ENCODE assay signal across 18 cellular contexts in genomic region chr16:85627102-85627834, GRCh38. TPM values are rescaled to one million over a fixed set of nuclear protein-coding genes. Genes with fewer than 3 reads are reported as not detected.
A peak's percentile ranks its signal among the peaks of the same experiment; 100 is the strongest.
DNase-seq lines count a peak whose midpoint lies in the region; ATAC-seq, FAIRE-seq and TF ChIP-seq lines count a peak whose summit lies in the region.
"Had no signal": no experiment of that assay in that cellular context is flagged by ENCODE, and none has a peak within 500 bp of the region (broad histone marks: within the 10 kb centered on the region; RNA-seq: fewer than 3 reads in every experiment).

No MANE protein-coding gene starts in this region.

- no peak overlapping the region for H2BK20ac ChIP-seq in H1 (ENCODE audit: low read length)

- H2BK5ac ChIP-seq in H1 (ENCODE audit: low read depth, low read length), result no peak overlapping the region

- H3K27me3 Mint-ChIP-seq in neural progenitor cell (ENCODE audit: insufficient read depth, low read depth), result peaks cover 16% of the 10 kb centered on the region
- H3K27me3 Mint-ChIP-seq: naive B cell; stimulated activated memory B cell treated with anti-CD40 and anti-IgM and Interleukin-4, amounts not matched to agents 10 μg/mL and 1 μg/mL and 100 μg/mL, for 72 hours had no signal

- no peak overlapping the region for H3K4ac ChIP-seq in H1 (replicated peaks; ENCODE audit: insufficient read length, low read depth, low read length)

- no peak overlapping the region for H3K56ac ChIP-seq in H1 (replicated peaks; ENCODE audit: insufficient read length, low read depth, low read length)

- peaks cover 0 to 21% (median 12%) of the 10 kb centered on the region in 4 experiments; a peak in 6 of 7 replicates for H3K4me1 ChIP-seq in H1 (replicated peaks in 1 of 4; ENCODE audit: control insufficient read depth in 3 of 4, insufficient read depth in 4 of 4, low read length in 3 of 4)
- H3K4me1 ChIP-seq in neural progenitor cell, result peaks cover 27% of the 10 kb centered on the region

- H4K5ac ChIP-seq in H1 (ENCODE audit: insufficient read length, low read depth, low read length), result no peak overlapping the region

- H3K4me3 Mint-ChIP-seq in neural progenitor cell, result peak overlapping the region; percentile 63
- H3K4me3 Mint-ChIP-seq: activated naive CD4-positive, alpha-beta T cell treated with anti-CD3 and anti-CD28 coated beads for 36 hours; stimulated activated memory B cell treated with anti-CD40 and anti-IgM and Interleukin-4, amounts not matched to agents 10 μg/mL and 1 μg/mL and 100 μg/mL, for 72 hours had no signal

- no peaks in the 10 kb centered on the region for H3K23me2 ChIP-seq in H1 (ENCODE audit: low read depth, low read length)

- no peak for TF ChIP-seq CTCF in H1 (IDR thresholded peaks at IDR 0.05; ENCODE audit: control extremely low read depth in 1 of 3, insufficient read depth in 1 of 3, low read depth in 1 of 3, low read length in 3 of 3)
- TF ChIP-seq CTCF in neural progenitor cell (IDR thresholded peaks at IDR 0.05), result no peak

- H3K36me3 ChIP-seq in H7 (replicated peaks; ENCODE audit: control insufficient read depth, insufficient read depth, low read length) (no peaks in the 10 kb centered on the region; the same call in 1 of the 2 replicates), H1 (ENCODE audit: control insufficient read depth in 2 of 4, insufficient read depth in 4 of 4, low read length in 3 of 4) (peaks cover 0 to 6% (median 2%) of the 10 kb centered on the region in 4 experiments; a peak in 3 of 8 replicates), neural progenitor cell (no peaks in the 10 kb centered on the region)
- H3K36me3 ChIP-seq: transverse colon had no signal

- H3K4me3 ChIP-seq in H7 (ENCODE audit: insufficient read depth, low read depth, low read length) (no peak overlapping the region), H1 (ENCODE audit: extremely low read depth in 1 of 4, insufficient read depth in 2 of 4, low read depth in 3 of 4, low read length in 4 of 4) (no peak overlapping the region), neural progenitor cell (no peak overlapping the region)
- H3K4me3 ChIP-seq: dorsolateral prefrontal cortex, transverse colon had no signal

- peaks cover 8% of the 10 kb centered on the region for H3K9me3 Mint-ChIP-seq in neural progenitor cell
- H3K9me3 Mint-ChIP-seq: stimulated activated memory B cell treated with anti-CD40 and anti-IgM and Interleukin-4, amounts not matched to agents 10 μg/mL and 1 μg/mL and 100 μg/mL, for 72 hours had no signal

- peak overlapping the region; percentile 32; the same call in 1 of the 2 replicates for H3K18ac ChIP-seq in H1 (ENCODE audit: extremely low read depth, low read length)

- H4K20me1 ChIP-seq in H1 (replicated peaks in 1 of 2; ENCODE audit: control insufficient read depth in 1 of 2, insufficient read depth in 2 of 2, low read length in 2 of 2) (peaks cover 69 to 72% of the 10 kb centered on the region in 2 experiments), neural progenitor cell (ENCODE audit: low read depth) (peaks cover 55% of the 10 kb centered on the region)

- no peak overlapping the region for H2BK120ac ChIP-seq in H1 (replicated peaks; ENCODE audit: low read depth, low read length)

- POLR2A ChIA-PET in H1 (lab: Charles Lee; ENCODE audit: partially characterized antibody), result interaction anchor here (1.1 to 3.7 kb wide), 3 partner anchors 9 to 17 kb away, joined by 3 to 19 read pairs (median 3); no protein-coding TSS in a partner anchor

- TF ChIP-seq POLR2A in H1 (IDR thresholded peaks at IDR 0.05; ENCODE audit: control extremely low read depth in 1 of 2, low read depth in 2 of 2, low read length in 2 of 2), result no peak

- H3K79me2 ChIP-seq in H1 (ENCODE audit: control insufficient read depth in 1 of 2, insufficient read depth in 2 of 2, low read length in 2 of 2), result peaks cover 30 to 100% of the 10 kb centered on the region in 2 experiments
- peaks cover 89% of the 10 kb centered on the region for H3K79me2 ChIP-seq in neural progenitor cell (ENCODE audit: low read depth)

- H2AK5ac ChIP-seq in H1 (ENCODE audit: low read depth, low read length), result no peak overlapping the region

- peaks cover 35% of the 10 kb centered on the region for H3F3A ChIP-seq in neural progenitor cell (ENCODE audit: low read depth)

- H4K8ac ChIP-seq in H1 (ENCODE audit: extremely low read depth, insufficient read depth, low read length), result peak overlapping the region; percentile 23; the same call in 1 of the 2 replicates

- peaks cover 11% of the 10 kb centered on the region for H3K36me3 Mint-ChIP-seq in neural progenitor cell
- H3K36me3 Mint-ChIP-seq: naive B cell had no signal

- FAIRE-seq in H1 (lab: Jason Lieb, UNC), result no peak
- FAIRE-seq: HTR-8/SVneo had no signal

- DNase-seq in NCI-H2227 treated with DMSO at 0.1 percent for 48 hours (lab: John Stamatoyannopoulos, UW), result peak; percentile 58
- no peak for DNase-seq in NCI-H2227 (lab: John Stamatoyannopoulos, UW; ENCODE audit: unreplicated experiment)
- DNase-seq in H7, result peak; percentile 73
- DNase-seq in H1 (ENCODE audit: low read depth in 1 of 2, low spot score in 2 of 2), result no peak
- no peak for DNase-seq in neural progenitor cell (ENCODE audit: low spot score)
- DNase-seq in amniotic stem cell (lab: John Stamatoyannopoulos, UW), result no peak
- DNase-seq in D341Med (ENCODE audit: low spot score), result no peak
- DNase-seq: activated naive CD4-positive, alpha-beta T cell treated with anti-CD3 and anti-CD28 coated beads for 36 hours; dorsolateral prefrontal cortex; naive B cell; NCI-H1436 treated with DMSO at 0.1 percent for 48 hours; NCI-H446; NK-92 treated with Interleukin-12 subunit alpha and Interleukin-12 subunit beta, amount 100 ng/mL, for 24 hours; stimulated activated CD4-positive, alpha-beta T cell treated with anti-CD3 and anti-CD28 coated beads, Interleukin-15, amount 100 ng/mL, for 24 hours; transverse colon had no signal

- H2AFZ ChIP-seq in H1 (ENCODE audit: low read length), result no peak overlapping the region
- no peak overlapping the region for H2AFZ ChIP-seq in neural progenitor cell (replicated peaks)

- no peak for TF ChIP-seq RAD21 in H1 (IDR thresholded peaks at IDR 0.05 in 1 of 2, conservative IDR thresholded peaks at IDR 0.05 in 1 of 2; ENCODE audit: low read depth in 2 of 2, low read length in 2 of 2)

- H3K27me3 ChIP-seq in H7 (ENCODE audit: control insufficient read depth, insufficient read depth, low read length), result no peaks in the 10 kb centered on the region
- no peaks in the 10 kb centered on the region; a peak in 1 of 7 replicates for H3K27me3 ChIP-seq in H1 (replicated peaks in 1 of 4; ENCODE audit: control insufficient read depth in 3 of 4, extremely low read depth in 1 of 4, insufficient read depth in 3 of 4, low read length in 3 of 4)
- H3K27me3 ChIP-seq in neural progenitor cell, result no peaks in the 10 kb centered on the region
- H3K27me3 ChIP-seq: dorsolateral prefrontal cortex, transverse colon had no signal

- peaks cover 50% of the 10 kb centered on the region for H3K79me1 ChIP-seq in H1 (ENCODE audit: low read depth, low read length)

- H3K4me2 ChIP-seq in H1 (ENCODE audit: insufficient read depth in 1 of 2, low read depth in 2 of 2, low read length in 2 of 2) (peak overlapping the region in 1 of 2 experiments; percentile 19; a peak in 1 of 4 replicates), neural progenitor cell (peak overlapping the region; percentile 71)

- H3K27ac ChIP-seq in H1 (ENCODE audit: low read depth, low read length) (no peak overlapping the region), neural progenitor cell (peak overlapping the region; percentile 51)
- H3K27ac ChIP-seq: dorsolateral prefrontal cortex, transverse colon had no signal

- 76% methylated on average over 13 of the region's 20 CpGs; no CpG with 5 or more reads in 1 of the 2 experiments for WGBS in H1 (ENCODE audit: extremely low coverage in 1 of 2, insufficient coverage in 1 of 2, insufficient read length in 1 of 2, insufficient replicate concordance in 2 of 2, low coverage in 1 of 2, low lambda C conversion rate in 2 of 2, missing lambda C conversion rate in 1 of 2), 2 experiments

- ATAC-seq in HG02759 (IDR thresholded peaks at IDR 0.05; ENCODE audit: unreplicated experiment), result no peak
- ATAC-seq: stimulated activated memory B cell treated with anti-CD40 and anti-IgM and Interleukin-4, amounts not matched to agents 10 μg/mL and 1 μg/mL and 100 μg/mL, for 72 hours had no signal

- H3K14ac ChIP-seq in H1 (ENCODE audit: insufficient read length), result no peak overlapping the region

- no peak overlapping the region for H3K27ac Mint-ChIP-seq in neural progenitor cell
- H3K27ac Mint-ChIP-seq: activated naive CD4-positive, alpha-beta T cell treated with anti-CD3 and anti-CD28 coated beads for 36 hours had no signal

- H3K9me3 ChIP-seq in H1 (ENCODE audit: insufficient read depth in 2 of 2, low read depth in 1 of 2, low read length in 1 of 2), result peaks cover 9 to 10% of the 10 kb centered on the region in 2 experiments; a peak in 3 of 4 replicates
- no peaks in the 10 kb centered on the region for H3K9me3 ChIP-seq in neural progenitor cell (ENCODE audit: low read depth)
- H3K9me3 ChIP-seq: transverse colon had no signal

- H2BK12ac ChIP-seq in H1 (ENCODE audit: low read depth, low read length), result no peak overlapping the region

- no peak overlapping the region for H4K91ac ChIP-seq in H1 (replicated peaks; ENCODE audit: insufficient read length, low read length)

- TF ChIP-seq EP300 in H1 (IDR thresholded peaks at IDR 0.05; ENCODE audit: borderline replicate concordance in 1 of 2, low read depth in 2 of 2, low read length in 2 of 2), result no peak

- no peak overlapping the region for H3K23ac ChIP-seq in H1 (ENCODE audit: insufficient read length)

- H3K9ac ChIP-seq in H1 (replicated peaks in 1 of 4; ENCODE audit: extremely low read depth in 1 of 4, low read depth in 3 of 4, low read length in 3 of 4), result no peak overlapping the region
- H3K9ac ChIP-seq in neural progenitor cell, result no peak overlapping the region

- H3K4me1 Mint-ChIP-seq in neural progenitor cell, result peaks cover 46% of the 10 kb centered on the region

- H2BK15ac ChIP-seq in H1 (ENCODE audit: low read length), result no peak overlapping the region

- CTCF ChIA-PET in H1 (lab: Charles Lee; ENCODE audit: partially characterized antibody), result interaction anchor here (0.6 to 7.2 kb wide), 16 partner anchors 10 to 280 kb away, joined by 3 to 93 read pairs (median 4); no protein-coding TSS in a partner anchor

TF ChIP-seq in H1, 55 proteins besides CTCF, POLR2A, EP300 and RAD21 (continues in another document):
- no peak for TF ChIP-seq EGR1 (IDR thresholded peaks at IDR 0.05; ENCODE audit: borderline replicate concordance, low read depth, low read length)

RNA-seq across cellular contexts. Expression of gene GSE1, which starts 14.1 kb away (rescaled TPM):
- 52.5 and 73.6 TPM in 2 replicates for total RNA-seq in H7 (2014; rRNA removed; shearing (Covaris generic))
- total RNA-seq in H1 (2021; fragmentation: NEBNext Ultra II Directional; extraction: Animal tissue kit (Norgen Biotek cat#: 25700)), result 65.6 and 66.2 TPM in 2 replicates
- polyA plus RNA-seq in H1 (2011; rRNA removed), result 26.0 and 40.0 TPM in 2 replicates
- polyA plus RNA-seq in H1 (2011; cell fraction: cytosol; rRNA removed), result 26.5 TPM
- 123 TPM for polyA plus RNA-seq in H1 (2011; cell fraction: nucleus; rRNA removed)
- polyA plus RNA-seq in H1 (2012, experiment 1 of 2), result 42.4 to 51.0 TPM (median 44.8 TPM) in 4 replicates
- 18.4 TPM for polyA plus RNA-seq in H1 (2012, experiment 2 of 2)
- polyA plus RNA-seq in H1 (2013, experiment 1 of 2), result 30.0 TPM
- 30.1 TPM for polyA plus RNA-seq in H1 (2013, experiment 2 of 2)
- polyA minus RNA-seq in H1 (2011; rRNA and poly(A)+ RNA removed), result 35.8 and 37.6 TPM in 2 replicates
- polyA minus RNA-seq in H1 (2011; cell fraction: cytosol; rRNA and poly(A)+ RNA removed), result 76.6 TPM
- 93.7 TPM for polyA minus RNA-seq in H1 (2011; cell fraction: nucleus; rRNA and poly(A)+ RNA removed)
- 7.7 and 20.4 TPM in 2 replicates for total RNA-seq in neural progenitor cell (ENCODE audit: low replicate concordance)

Comparison
In these comparisons a context has a peak if more than half of its experiments do, and no peak if none do; other contexts are left out.
1. DNase-seq: peak in NCI-H2227 treated with DMSO at 0.1 percent for 48 hours (single experiment) and H7 (single experiment); none in NCI-H2227 (single experiment), H1 (0 of 2), neural progenitor cell (single experiment), amniotic stem cell (single experiment) and D341Med (single experiment).